In the genomic region with DNA sequence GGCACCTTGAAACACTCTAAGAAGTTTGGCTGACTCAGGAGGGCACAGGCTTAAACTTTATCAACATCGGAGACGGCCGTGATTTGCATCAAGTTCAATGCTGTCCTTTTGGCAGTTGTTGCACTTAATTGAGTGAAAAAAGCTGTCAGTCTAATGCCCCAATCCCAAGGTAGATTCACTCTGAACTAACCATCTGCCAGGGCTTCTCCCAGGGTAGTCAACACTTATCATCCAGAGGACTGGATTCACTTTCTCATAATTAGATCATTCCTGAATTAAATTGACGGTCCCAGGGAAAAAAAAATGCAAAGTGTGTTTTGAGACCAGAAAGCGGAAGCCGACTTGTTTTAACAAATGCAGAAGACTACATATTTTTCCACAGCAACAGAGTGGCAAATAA, we compare ENCODE assay signal across 17 cellular contexts.
"Had no signal": no experiment of that assay in that cellular context is flagged by ENCODE, and none has a peak within 500 bp of the region (broad histone marks: within the 10 kb centered on the region; RNA-seq: fewer than 3 reads in every experiment).

No MANE protein-coding gene starts in this region.

- H3K36me3 Mint-ChIP-seq: activated naive CD4-positive, alpha-beta T cell treated with anti-CD3 and anti-CD28 coated beads, Interleukin-2, amount 50 U/mL, for 24 hours; naive thymus-derived CD4-positive, alpha-beta T cell; neural progenitor cell had no signal

- H3K4me1 ChIP-seq: body of pancreas, upper lobe of left lung had no signal

- H3K9me3 ChIP-seq: body of pancreas, left ventricle myocardium inferior, right atrium auricular region, upper lobe of left lung had no signal

- ATAC-seq: body of pancreas; naive thymus-derived CD4-positive, alpha-beta T cell; stimulated activated naive CD8-positive, alpha-beta T cell treated with anti-CD3 and anti-CD28 coated beads, Interleukin-15, Interleukin-2, amounts not matched to agents 100 U/mL and 50 U/mL, for 24 hours had no signal

- H3K9me3 Mint-ChIP-seq: activated naive CD4-positive, alpha-beta T cell treated with anti-CD3 and anti-CD28 coated beads, Interleukin-2, amount 50 U/mL, for 24 hours; naive thymus-derived CD4-positive, alpha-beta T cell; neural progenitor cell; T-helper 1 cell treated with Interleukin-12 subunit alpha and Interleukin-12 subunit beta and Interleukin-4 antibody, amounts not matched to agents 30 μg/mL and 1 μg/mL, for 36 hours had no signal

- H3K36me3 ChIP-seq: cardiac muscle cell, left ventricle myocardium inferior, neural progenitor cell, right atrium auricular region, upper lobe of left lung had no signal

- H3K27ac ChIP-seq: body of pancreas, cardiac muscle cell, epithelial cell of prostate, left ventricle myocardium inferior, neural progenitor cell, right atrium auricular region, upper lobe of left lung had no signal

- H3K4me3 ChIP-seq: body of pancreas, cardiac muscle cell, left ventricle myocardium inferior, neural progenitor cell, right atrium auricular region, upper lobe of left lung had no signal

- H3K27me3 ChIP-seq: body of pancreas, neural progenitor cell, right atrium auricular region, upper lobe of left lung had no signal

- DNase-seq: activated gamma-delta T cell treated with Interleukin-2 at 50 U/mL for 16 hours; activated T-cell treated with anti-CD3 and anti-CD28 coated beads, Interleukin-2, amount 50 U/mL, for 1 hour; anterior cingulate cortex; body of pancreas; cortex of kidney; left ventricle myocardium inferior; naive thymus-derived CD4-positive, alpha-beta T cell; stimulated activated CD4-positive, alpha-beta T cell treated with anti-CD3 and anti-CD28 coated beads, Interleukin-4, amount 100 ng/mL, for 24 hours; stimulated activated naive CD8-positive, alpha-beta T cell treated with anti-CD3 and anti-CD28 coated beads, Interleukin-15, Interleukin-2, amounts not matched to agents 100 U/mL and 50 U/mL, for 24 hours; upper lobe of left lung had no signal

- H3K27ac Mint-ChIP-seq: activated naive CD4-positive, alpha-beta T cell treated with anti-CD3 and anti-CD28 coated beads, Interleukin-2, amount 50 U/mL, for 24 hours; naive thymus-derived CD4-positive, alpha-beta T cell; progenitor cell of endocrine pancreas; T-helper 1 cell treated with Interleukin-12 subunit alpha and Interleukin-12 subunit beta and Interleukin-4 antibody, amounts not matched to agents 30 μg/mL and 1 μg/mL, for 36 hours had no signal

- H3K4me3 Mint-ChIP-seq: activated naive CD4-positive, alpha-beta T cell treated with anti-CD3 and anti-CD28 coated beads, Interleukin-2, amount 50 U/mL, for 24 hours; naive thymus-derived CD4-positive, alpha-beta T cell; neural progenitor cell; T-helper 1 cell treated with Interleukin-12 subunit alpha and Interleukin-12 subunit beta and Interleukin-4 antibody, amounts not matched to agents 30 μg/mL and 1 μg/mL, for 36 hours had no signal

- H3K4me1 Mint-ChIP-seq: activated naive CD4-positive, alpha-beta T cell treated with anti-CD3 and anti-CD28 coated beads, Interleukin-2, amount 50 U/mL, for 24 hours; naive thymus-derived CD4-positive, alpha-beta T cell had no signal
